Comparison of ENCODE assay signal across 20 cellular contexts in genomic region chr7:127884066-127884559, GRCh38.
DNase-seq lines count a peak whose midpoint lies in the region; ATAC-seq and TF ChIP-seq lines count a peak whose summit lies in the region.
"Had no signal": no experiment of that assay in that cellular context is flagged by ENCODE, and none has a peak within 500 bp of the region (broad histone marks: within the 10 kb centered on the region; RNA-seq: fewer than 3 reads in every experiment).

No MANE protein-coding gene starts in this region.

- no peak overlapping the region for H3K4me3 Mint-ChIP-seq in HFFc6
- H3K4me3 Mint-ChIP-seq: activated naive CD4-positive, alpha-beta T cell treated with anti-CD3 and anti-CD28 coated beads, Interleukin-2, amount 50 U/mL, for 24 hours; brain; dendritic cell treated with granulocyte-macrophage colony-stimulating factor and Interleukin-4, amounts not matched to agents 40 ng/mL and 50 ng/mL, for 4 days; immature natural killer cell; neural progenitor cell had no signal

- no peaks in the 10 kb centered on the region for H3K27me3 ChIP-seq in gastrocnemius medialis
- H3K27me3 ChIP-seq: neural progenitor cell had no signal

- H3K9me3 Mint-ChIP-seq in HFFc6: no peaks in the 10 kb centered on the region
- H3K9me3 Mint-ChIP-seq: activated naive CD4-positive, alpha-beta T cell treated with anti-CD3 and anti-CD28 coated beads, Interleukin-2, amount 50 U/mL, for 24 hours; brain; dendritic cell treated with granulocyte-macrophage colony-stimulating factor and Interleukin-4, amounts not matched to agents 40 ng/mL and 50 ng/mL, for 4 days; immature natural killer cell; neural progenitor cell had no signal

- peaks cover 1% of the 10 kb centered on the region; the same call in 1 of the 2 replicates for H3K27me3 Mint-ChIP-seq in HFFc6 (ENCODE audit: insufficient read depth)
- H3K27me3 Mint-ChIP-seq: activated naive CD4-positive, alpha-beta T cell treated with anti-CD3 and anti-CD28 coated beads, Interleukin-2, amount 50 U/mL, for 24 hours; brain; dendritic cell treated with granulocyte-macrophage colony-stimulating factor and Interleukin-4, amounts not matched to agents 40 ng/mL and 50 ng/mL, for 4 days had no signal

- peaks cover 46% of the 10 kb centered on the region for H3K4me1 Mint-ChIP-seq in HFFc6 (ENCODE audit: low read depth)

- H3K27ac ChIP-seq in angular gyrus (ENCODE audit: low read depth, low read length) (peak overlapping the region; percentile 19), gastrocnemius medialis (no peak overlapping the region)
- H3K27ac ChIP-seq: epithelial cell of prostate, neural progenitor cell had no signal

- no peak for TF ChIP-seq POLR2A in gastrocnemius medialis (IDR thresholded peaks at IDR 0.05)

- H3K36me3 ChIP-seq in gastrocnemius medialis: peaks cover 0 to 11% of the 10 kb centered on the region in 2 donors
- H3K36me3 ChIP-seq: neural progenitor cell had no signal

- H3K27ac Mint-ChIP-seq in HFFc6: no peak overlapping the region
- H3K27ac Mint-ChIP-seq: activated naive CD4-positive, alpha-beta T cell treated with anti-CD3 and anti-CD28 coated beads, Interleukin-2, amount 50 U/mL, for 24 hours; dendritic cell treated with granulocyte-macrophage colony-stimulating factor and Interleukin-4, amounts not matched to agents 40 ng/mL and 50 ng/mL, for 4 days; immature natural killer cell; neural progenitor cell had no signal

- DNase-seq in HFFc6 (no peak), left ventricle myocardium superior (peak; percentile 37), gastrocnemius medialis (no peak), GM19238 (ENCODE audit: insufficient read length, low spot score) (no peak)
- DNase-seq: activated CD4-positive, alpha-beta T cell treated with anti-CD3 and anti-CD28 coated beads, Interleukin-2, amount 50 U/mL, for 4 hours; activated T-cell treated with anti-CD3 and anti-CD28 coated beads, Interleukin-2, amount 50 U/mL, for 1 hour; immature natural killer cell; IMR-90; mesendoderm; NCI-H2029; PC-3; stimulated activated CD4-positive, alpha-beta T cell treated with anti-CD3 and anti-CD28 coated beads, Interleukin-2, amount 100 ng/mL, for 24 hours had no signal

- H3K4me1 ChIP-seq in gastrocnemius medialis: peaks cover 11 to 26% of the 10 kb centered on the region in 2 donors

- in situ Hi-C loops in gastrocnemius medialis (cut with MboI; ENCODE audit: low sequenced_read_pairs in 4 of 4): no loop called here

- peaks cover 18% of the 10 kb centered on the region for H3K36me3 Mint-ChIP-seq in HFFc6 (ENCODE audit: low read depth)

- peak; percentile 84 for ATAC-seq in left ventricle myocardium superior
- peak; percentile 41 to 49 for ATAC-seq in gastrocnemius medialis
- ATAC-seq in GM19035 (IDR thresholded peaks at IDR 0.05; ENCODE audit: unreplicated experiment): no peak
- ATAC-seq in GM21619 (IDR thresholded peaks at IDR 0.05; ENCODE audit: unreplicated experiment): no peak
- ATAC-seq: PC-3 had no signal

- no peaks in the 10 kb centered on the region for H3K9me3 ChIP-seq in gastrocnemius medialis

- H3K4me3 ChIP-seq in gastrocnemius medialis: no peak overlapping the region
- H3K4me3 ChIP-seq: neural progenitor cell had no signal

- TF ChIP-seq CTCF in HFFc6 (IDR thresholded peaks at IDR 0.05): peak; percentile 42
- TF ChIP-seq CTCF in gastrocnemius medialis (IDR thresholded peaks at IDR 0.05 in 4 of 5, conservative IDR thresholded peaks at IDR 0.05 in 1 of 5): no peak

- intact Hi-C loops in left ventricle myocardium superior (cut with micrococcal nuclease) (no loop called here), gastrocnemius medialis (cut with DNase I; ENCODE audit: low total_unique reads) (no loop called here)

Comparison
In these comparisons a context has a peak if more than half of its experiments do, and no peak if none do; other contexts are left out.
1. ATAC-seq: peak in left ventricle myocardium superior (single experiment) and gastrocnemius medialis (2 of 2); none in GM19035 (single experiment) and GM21619 (single experiment).